In the genomic region with DNA sequence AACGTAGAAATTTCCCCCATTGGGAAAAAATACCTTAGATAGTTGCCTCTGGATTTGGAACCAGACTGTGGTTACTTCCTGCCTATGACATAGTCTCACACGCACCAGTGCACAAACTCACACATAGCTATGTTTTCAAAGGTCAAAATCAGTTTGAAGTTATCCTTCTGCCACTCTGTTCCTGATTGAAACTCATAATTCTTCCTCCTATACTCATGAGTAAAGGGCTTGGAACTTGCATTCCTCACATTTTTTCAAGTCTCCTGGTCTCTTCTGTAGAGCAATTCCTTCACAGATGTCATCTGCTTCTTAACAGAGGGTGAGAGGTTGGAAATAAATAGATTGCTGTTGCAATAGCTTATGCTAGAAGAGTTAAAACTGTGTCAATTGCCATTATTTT, we compare ENCODE assay signal across 14 cellular contexts. TPM values are rescaled to one million over a fixed set of nuclear protein-coding genes. Genes with fewer than 3 reads are reported as not detected.
A peak's percentile ranks its signal among the peaks of the same experiment; 100 is the strongest.
DNase-seq lines count a peak whose midpoint lies in the region; ATAC-seq and TF ChIP-seq lines count a peak whose summit lies in the region.
"Had no signal": no experiment of that assay in that cellular context is flagged by ENCODE, and none has a peak within 500 bp of the region (broad histone marks: within the 10 kb centered on the region; RNA-seq: fewer than 3 reads in every experiment).

No MANE protein-coding gene starts in this region.

- CTCF ChIA-PET in Calu3 (lab: Charles Lee): interaction anchor here (1.2 kb wide), 1 partner anchor 23 kb away, joined by 4 read pairs; no protein-coding TSS in a partner anchor

- H3K27me3 Mint-ChIP-seq in Calu3 (ENCODE audit: unreplicated experiment): no peaks in the 10 kb centered on the region
- no peaks in the 10 kb centered on the region for H3K27me3 Mint-ChIP-seq in nephron (ENCODE audit: low read depth)
- H3K27me3 Mint-ChIP-seq in stimulated activated memory B cell treated with anti-CD40 and anti-IgM and Interleukin-4, amounts not matched to agents 10 μg/mL and 1 μg/mL and 100 μg/mL, for 72 hours: no peaks in the 10 kb centered on the region
- H3K27me3 Mint-ChIP-seq: activated naive CD8-positive, alpha-beta T cell had no signal

- intact Hi-C loops in Calu3 (cut with micrococcal nuclease; ENCODE audit: unreplicated experiment): loop anchor here (5.0 kb wide), 1 partner anchor 510 kb away; the partner anchor contains the start of gene CSNK1A1L

- no peaks in the 10 kb centered on the region for H3K36me3 Mint-ChIP-seq in Calu3 (ENCODE audit: insufficient read depth, unreplicated experiment)
- no peaks in the 10 kb centered on the region for H3K36me3 Mint-ChIP-seq in nephron (ENCODE audit: low read depth)
- no peaks in the 10 kb centered on the region for H3K36me3 Mint-ChIP-seq in stimulated activated memory B cell treated with anti-CD40 and anti-IgM and Interleukin-4, amounts not matched to agents 10 μg/mL and 1 μg/mL and 100 μg/mL, for 72 hours
- H3K36me3 Mint-ChIP-seq: activated naive CD8-positive, alpha-beta T cell had no signal

- ATAC-seq in stimulated activated memory B cell treated with anti-CD40 and anti-IgM and Interleukin-4, amounts not matched to agents 10 μg/mL and 1 μg/mL and 100 μg/mL, for 72 hours: no peak
- no peak for ATAC-seq in GM19455 (IDR thresholded peaks at IDR 0.05; ENCODE audit: unreplicated experiment)
- ATAC-seq: lower lobe of right lung had no signal

- no TSS peak for BruUV-seq in Calu3 (replicated peaks; lab: Mats Ljungman, UMichigan)

- no peaks in the 10 kb centered on the region for H3K9me3 Mint-ChIP-seq in Calu3 (ENCODE audit: low read depth, unreplicated experiment)
- no peaks in the 10 kb centered on the region for H3K9me3 Mint-ChIP-seq in nephron
- no peaks in the 10 kb centered on the region for H3K9me3 Mint-ChIP-seq in stimulated activated memory B cell treated with anti-CD40 and anti-IgM and Interleukin-4, amounts not matched to agents 10 μg/mL and 1 μg/mL and 100 μg/mL, for 72 hours

- DNase-seq in Calu3: peak; percentile 3
- peak; percentile 84 for DNase-seq in RPMI7951 (ENCODE audit: low read depth)
- DNase-seq in fibroblast of gingiva (ENCODE audit: low read depth): peak; percentile 69
- DNase-seq in effector CD8-positive, alpha-beta T cell (lab: John Stamatoyannopoulos, UW): no peak
- no peak for DNase-seq in NCI-H1930 (lab: John Stamatoyannopoulos, UW)
- DNase-seq: activated CD4-positive, alpha-beta T cell treated with anti-CD3 and anti-CD28 coated beads, Interleukin-2, amount 50 U/mL, for 48 hours; COR-L47; Karpas-422; lower lobe of right lung; sigmoid colon had no signal

- TF ChIP-seq CTCF in Calu3 (IDR thresholded peaks at IDR 0.05; ENCODE audit: unreplicated experiment) (no peak), nephron (IDR thresholded peaks at IDR 0.05; ENCODE audit: unreplicated experiment in 3 of 3) (no peak)

- no peak overlapping the region for H3K4me3 Mint-ChIP-seq in Calu3 (ENCODE audit: low read depth, unreplicated experiment)
- no peak overlapping the region for H3K4me3 Mint-ChIP-seq in nephron
- H3K4me3 Mint-ChIP-seq in stimulated activated memory B cell treated with anti-CD40 and anti-IgM and Interleukin-4, amounts not matched to agents 10 μg/mL and 1 μg/mL and 100 μg/mL, for 72 hours: no peak overlapping the region
- H3K4me3 Mint-ChIP-seq: activated naive CD8-positive, alpha-beta T cell had no signal

- peaks cover 15% of the 10 kb centered on the region for H3K4me1 Mint-ChIP-seq in Calu3 (ENCODE audit: low read depth, unreplicated experiment)
- H3K4me1 Mint-ChIP-seq in nephron: peaks cover 28% of the 10 kb centered on the region
- H3K4me1 Mint-ChIP-seq in stimulated activated memory B cell treated with anti-CD40 and anti-IgM and Interleukin-4, amounts not matched to agents 10 μg/mL and 1 μg/mL and 100 μg/mL, for 72 hours: no peaks in the 10 kb centered on the region

- H3K27ac Mint-ChIP-seq in Calu3 (ENCODE audit: unreplicated experiment) (peak overlapping the region; percentile 54), nephron (peak overlapping the region in 2 of 3 experiments; percentile 11 to 85)
- no peak overlapping the region for H3K27ac Mint-ChIP-seq in stimulated activated memory B cell treated with anti-CD40 and anti-IgM and Interleukin-4, amounts not matched to agents 10 μg/mL and 1 μg/mL and 100 μg/mL, for 72 hours
- H3K27ac Mint-ChIP-seq: activated naive CD8-positive, alpha-beta T cell had no signal

RNA-seq across cellular contexts. Expression of gene POSTN, which starts 18.6 kb away (rescaled TPM):
- total RNA-seq in Calu3 (2022): not detected in 2 replicates
- total RNA-seq in RPMI7951 (2014; rRNA removed; shearing (Covaris generic)): 32.6 and 39.8 TPM in 2 replicates

Comparison
In these comparisons a context has a peak if more than half of its experiments do, and no peak if none do; other contexts are left out.
1. DNase-seq: peak in Calu3 (single experiment), RPMI7951 (single experiment) and fibroblast of gingiva (single experiment); none in effector CD8-positive, alpha-beta T cell (single experiment) and NCI-H1930 (0 of 2).
2. RNA of gene POSTN, which starts 18.6 kb away (total RNA-seq): 32.6 to 39.8 TPM in RPMI7951; not detected in Calu3; every median in the first group is over 10 times any median in the second.